24 cellular contexts compared by ENCODE assay signal in genomic region chr10:29210469-29210868, GRCh38.
"Had no signal": no experiment of that assay in that cellular context is flagged by ENCODE, and none has a peak within 500 bp of the region (broad histone marks: within the 10 kb centered on the region; RNA-seq: fewer than 3 reads in every experiment).

No MANE protein-coding gene starts in this region.

- H3K9me3 ChIP-seq: colonic mucosa, gastrocnemius medialis, mucosa of descending colon, suprapubic skin, transverse colon, upper lobe of right lung, uterus had no signal

- H3K4me3 ChIP-seq: colonic mucosa, gastrocnemius medialis, lung, mucosa of descending colon, neural progenitor cell, psoas muscle, suprapubic skin, transverse colon, upper lobe of right lung, uterus had no signal

- H3K36me3 ChIP-seq: colonic mucosa, gastrocnemius medialis, neural progenitor cell, suprapubic skin, transverse colon, upper lobe of right lung, uterus had no signal

- H3K9ac ChIP-seq: neural progenitor cell had no signal

- FAIRE-seq: keratinocyte, small intestine had no signal

- H3K4me2 ChIP-seq: neural progenitor cell had no signal

- H3K27ac ChIP-seq: colonic mucosa, epithelial cell of prostate, gastrocnemius medialis, neural progenitor cell, psoas muscle, suprapubic skin, transverse colon, upper lobe of right lung, uterus had no signal

- H3K27me3 ChIP-seq: colonic mucosa, gastrocnemius medialis, neural progenitor cell, transverse colon, upper lobe of right lung, uterus had no signal

- H3K4me1 ChIP-seq: colonic mucosa, gastrocnemius medialis, psoas muscle, suprapubic skin, transverse colon, upper lobe of right lung, uterus had no signal

- H2AFZ ChIP-seq: neural progenitor cell had no signal

- DNase-seq: colonic mucosa; effector CD8-positive, alpha-beta T cell; endodermal cell; gastrocnemius medialis; head of caudate nucleus; mucosa of descending colon; naive thymus-derived CD4-positive, alpha-beta T cell; psoas muscle; right cardiac atrium; small intestine; stimulated activated CD4-positive, alpha-beta T cell treated with anti-CD3 and anti-CD28 coated beads, Interleukin-15, amount 100 ng/mL, for 24 hours; stimulated activated CD4-positive, alpha-beta T cell treated with anti-CD3 and anti-CD28 coated beads, Interleukin-2, amount 100 ng/mL, for 48 hours; stimulated activated naive CD4-positive, alpha-beta T cell; stimulated activated naive CD8-positive, alpha-beta T cell treated with anti-CD3 and anti-CD28 coated beads, Interleukin-15, amount 100 ng/mL, for 72 hours; transverse colon; upper lobe of right lung; uterus had no signal

- ATAC-seq: esophagus mucosa; gastrocnemius medialis; left lobe of liver; mucosa of descending colon; naive thymus-derived CD4-positive, alpha-beta T cell; psoas muscle; right cardiac atrium; stimulated activated naive CD8-positive, alpha-beta T cell treated with anti-CD3 and anti-CD28 coated beads, Interleukin-15, amount 100 ng/mL, for 72 hours; upper lobe of right lung had no signal
